ENCODE assay signal across 31 cellular contexts in the genomic region with DNA sequence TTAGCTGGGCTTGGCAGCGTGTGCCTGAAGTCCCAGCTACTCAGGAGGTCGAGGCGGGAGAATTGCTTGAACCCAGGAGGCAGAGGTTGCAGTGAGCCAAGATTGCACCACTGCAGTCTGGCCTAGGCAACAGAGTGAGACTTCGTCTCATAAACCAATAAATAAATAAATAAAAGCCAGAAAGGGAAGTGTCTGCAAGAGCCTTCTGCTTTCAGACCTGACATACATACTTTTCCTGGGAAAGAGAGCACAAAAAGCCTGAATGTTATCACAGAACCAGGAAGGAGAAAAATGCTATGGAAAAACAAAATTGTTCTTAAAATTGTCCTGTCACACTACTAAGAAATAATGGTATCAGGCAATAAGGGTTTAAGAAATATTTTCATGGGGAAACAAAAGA.
"Had no signal": no experiment of that assay in that cellular context is flagged by ENCODE, and none has a peak within 500 bp of the region (broad histone marks: within the 10 kb centered on the region; RNA-seq: fewer than 3 reads in every experiment).

No MANE protein-coding gene starts in this region.

- H3K27ac Mint-ChIP-seq: activated CD4-positive, alpha-beta memory T cell treated with anti-CD3 and anti-CD28 coated beads, Interleukin-2, amount 10 ng/mL, durations not matched to agents 7 days and 5 days; activated CD8-positive, alpha-beta memory T cell treated with anti-CD3 and anti-CD28 coated beads, Interleukin-2, amount 10 ng/mL, durations not matched to agents 7 days and 5 days; activated naive CD4-positive, alpha-beta T cell treated with anti-CD3 and anti-CD28 coated beads, Interleukin-2, amount 10 ng/mL, durations not matched to agents 7 days and 5 days; activated naive CD8-positive, alpha-beta T cell; activated naive CD8-positive, alpha-beta T cell treated with anti-CD3 and anti-CD28 coated beads, Interleukin-2, amount 50 U/mL, for 24 hours; brain; T-helper 1 cell treated with Interleukin-12 subunit alpha and Interleukin-12 subunit beta and Interleukin-4 antibody, amounts not matched to agents 30 μg/mL and 1 μg/mL, for 36 hours; T-helper 2 cell treated with Interferon-gamma antibody and Interleukin-4, amounts not matched to agents 5 μg/mL and 100 μg/mL, for 36 hours had no signal

- H3K27me3 Mint-ChIP-seq: activated CD4-positive, alpha-beta memory T cell treated with anti-CD3 and anti-CD28 coated beads, Interleukin-2, amount 10 ng/mL, durations not matched to agents 7 days and 5 days; activated CD8-positive, alpha-beta memory T cell treated with anti-CD3 and anti-CD28 coated beads, Interleukin-2, amount 10 ng/mL, durations not matched to agents 7 days and 5 days; activated naive CD8-positive, alpha-beta T cell; activated naive CD8-positive, alpha-beta T cell treated with anti-CD3 and anti-CD28 coated beads, Interleukin-2, amount 50 U/mL, for 24 hours had no signal

- DNase-seq: activated CD4-positive, alpha-beta memory T cell treated with anti-CD3 and anti-CD28 coated beads, Interleukin-2, amount 10 ng/mL, durations not matched to agents 7 days and 5 days; activated CD4-positive, alpha-beta T cell treated with anti-CD3 and anti-CD28 coated beads for 1 hour; activated CD4-positive, alpha-beta T cell treated with anti-CD3 and anti-CD28 coated beads for 48 hours; activated CD4-positive, CD25-positive, alpha-beta regulatory T cell; activated CD8-positive, alpha-beta memory T cell treated with anti-CD3 and anti-CD28 coated beads for 24 hours; activated CD8-positive, alpha-beta memory T cell treated with anti-CD3 and anti-CD28 coated beads, Interleukin-2, amount 10 ng/mL, durations not matched to agents 7 days and 5 days; activated CD8-positive, alpha-beta memory T cell treated with anti-CD3 and anti-CD28 coated beads, Interleukin-2, amount 50 U/mL, for 48 hours; activated effector memory CD4-positive, alpha-beta T cell treated with Interleukin-2 at 50 U/mL for 16 hours; activated naive CD4-positive, alpha-beta T cell treated with anti-CD3 and anti-CD28 coated beads, Interleukin-2, amount 10 ng/mL, durations not matched to agents 7 days and 5 days; activated naive CD8-positive, alpha-beta T cell treated with anti-CD3 and anti-CD28 coated beads, Interleukin-2, amount 50 U/mL, for 24 hours; activated T-cell treated with anti-CD3 and anti-CD28 coated beads, Interleukin-2, amount 50 U/mL, for 48 hours; anterior cingulate cortex; caudate nucleus; cerebellar nuclear complex; Karpas-422; KBM-7; MG63; NCI-H1092; NCI-H1436 treated with DMSO at 0.1 percent for 48 hours; NCI-H1694 treated with DMSO at 0.1 percent for 48 hours; NCI-H2029; NCI-H345; NCI-H524 treated with DMSO at 0.1 percent for 48 hours; Peyer's patch; RPMI8226; SHP77 treated with DMSO at 0.1 percent for 48 hours; WERI-Rb-1 had no signal

- H3K9me3 ChIP-seq: Peyer's patch had no signal

- H3K4me3 ChIP-seq: MG63, Peyer's patch had no signal

- H3K27ac ChIP-seq: Peyer's patch, WERI-Rb-1 had no signal

- H3K27me3 ChIP-seq: MG63, Peyer's patch had no signal

- H3K36me3 Mint-ChIP-seq: activated naive CD8-positive, alpha-beta T cell; brain had no signal

- H3K9me3 Mint-ChIP-seq: activated CD4-positive, alpha-beta memory T cell treated with anti-CD3 and anti-CD28 coated beads, Interleukin-2, amount 10 ng/mL, durations not matched to agents 7 days and 5 days; activated naive CD4-positive, alpha-beta T cell treated with anti-CD3 and anti-CD28 coated beads, Interleukin-2, amount 10 ng/mL, durations not matched to agents 7 days and 5 days; activated naive CD8-positive, alpha-beta T cell treated with anti-CD3 and anti-CD28 coated beads, Interleukin-2, amount 50 U/mL, for 24 hours; T-helper 1 cell treated with Interleukin-12 subunit alpha and Interleukin-12 subunit beta and Interleukin-4 antibody, amounts not matched to agents 30 μg/mL and 1 μg/mL, for 36 hours; T-helper 2 cell treated with Interferon-gamma antibody and Interleukin-4, amounts not matched to agents 5 μg/mL and 100 μg/mL, for 36 hours had no signal

- H3K4me3 Mint-ChIP-seq: activated CD4-positive, alpha-beta memory T cell treated with anti-CD3 and anti-CD28 coated beads, Interleukin-2, amount 10 ng/mL, durations not matched to agents 7 days and 5 days; activated CD8-positive, alpha-beta memory T cell treated with anti-CD3 and anti-CD28 coated beads, Interleukin-2, amount 10 ng/mL, durations not matched to agents 7 days and 5 days; activated naive CD4-positive, alpha-beta T cell treated with anti-CD3 and anti-CD28 coated beads, Interleukin-2, amount 10 ng/mL, durations not matched to agents 7 days and 5 days; activated naive CD8-positive, alpha-beta T cell; activated naive CD8-positive, alpha-beta T cell treated with anti-CD3 and anti-CD28 coated beads, Interleukin-2, amount 50 U/mL, for 24 hours; T-helper 1 cell treated with Interleukin-12 subunit alpha and Interleukin-12 subunit beta and Interleukin-4 antibody, amounts not matched to agents 30 μg/mL and 1 μg/mL, for 36 hours; T-helper 2 cell treated with Interferon-gamma antibody and Interleukin-4, amounts not matched to agents 5 μg/mL and 100 μg/mL, for 36 hours had no signal

- H3K36me3 ChIP-seq: Peyer's patch had no signal
